8 cellular contexts compared by ENCODE assay signal in the genomic region with DNA sequence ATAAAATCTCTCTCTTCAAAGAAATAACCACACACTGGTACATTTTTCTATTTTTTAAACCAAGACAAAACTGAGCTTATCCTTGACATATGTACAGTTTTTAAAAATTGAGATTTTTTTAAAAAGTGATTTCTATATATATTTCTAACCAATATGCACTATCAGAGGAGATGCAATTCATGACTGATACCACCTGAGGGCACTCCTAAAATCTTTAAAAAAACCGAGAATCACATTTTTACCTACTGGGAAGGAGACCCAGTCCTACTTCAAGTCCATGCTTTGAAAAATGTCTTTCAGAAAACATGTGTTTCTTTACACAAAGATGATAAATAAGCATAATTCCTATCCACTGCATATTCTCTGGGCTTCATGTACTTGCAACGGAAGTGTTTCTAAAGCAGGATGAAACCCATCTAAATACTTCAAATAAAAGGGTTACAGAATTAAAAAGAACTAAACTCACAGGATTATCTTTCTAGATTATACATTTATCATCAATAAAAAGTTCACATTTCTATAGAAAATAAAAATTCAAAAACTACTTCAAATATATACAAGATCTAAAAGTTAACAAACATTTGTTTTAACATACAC.
DNase-seq lines count a peak whose midpoint lies in the region; ATAC-seq and TF ChIP-seq lines count a peak whose summit lies in the region.

No MANE protein-coding gene starts in this region.

- DNase-seq in NCI-H1694 treated with DMSO at 0.1 percent for 48 hours (lab: John Stamatoyannopoulos, UW): peak; percentile 58
- DNase-seq in choroid plexus epithelial cell (ENCODE audit: low read depth): peak; percentile 65
- DNase-seq in midbrain (lab: John Stamatoyannopoulos, UW): peak; percentile 38
- DNase-seq in SK-N-DZ (ENCODE audit: low spot score): no peak
- no peak for DNase-seq in stimulated activated naive CD8-positive, alpha-beta T cell treated with anti-CD3 and anti-CD28 coated beads, Interleukin-15, Interleukin-2, amounts not matched to agents 100 U/mL and 50 U/mL, for 24 hours
- DNase-seq in Ammon's horn (ENCODE audit: low spot score): no peak

- no peak overlapping the region for H3K4me3 ChIP-seq in choroid plexus epithelial cell (ENCODE audit: low read depth, low read length)

- ATAC-seq in stimulated activated naive CD8-positive, alpha-beta T cell treated with anti-CD3 and anti-CD28 coated beads, Interleukin-15, Interleukin-2, amounts not matched to agents 100 U/mL and 50 U/mL, for 24 hours: no peak
- no peak for ATAC-seq in HG02623 (IDR thresholded peaks at IDR 0.05; ENCODE audit: unreplicated experiment)

- TF ChIP-seq CTCF in GM12873 (IDR thresholded peaks at IDR 0.05; ENCODE audit: insufficient read depth, low read depth, low read length, missing control alignments): peak; percentile 47
- TF ChIP-seq CTCF in choroid plexus epithelial cell (conservative IDR thresholded peaks at IDR 0.05; ENCODE audit: low read depth, low read length): peak; percentile 61

Comparison
In these comparisons a context has a peak if more than half of its experiments do, and no peak if none do; other contexts are left out.
1. DNase-seq: peak in NCI-H1694 treated with DMSO at 0.1 percent for 48 hours (single experiment), choroid plexus epithelial cell (single experiment) and midbrain (single experiment); none in SK-N-DZ (single experiment), stimulated activated naive CD8-positive, alpha-beta T cell treated with anti-CD3 and anti-CD28 coated beads, Interleukin-15, Interleukin-2, amounts not matched to agents 100 U/mL and 50 U/mL, for 24 hours (single experiment) and Ammon's horn (single experiment).